Comparison of ENCODE assay signal across 19 cellular contexts in genomic region chr13:114124486-114124885, GRCh38. TPM values are rescaled to one million over a fixed set of nuclear protein-coding genes. Genes with fewer than 3 reads are reported as not detected.
DNase-seq lines count a peak whose midpoint lies in the region; ATAC-seq and TF ChIP-seq lines count a peak whose summit lies in the region.
"Had no signal": no experiment of that assay in that cellular context is flagged by ENCODE, and none has a peak within 500 bp of the region (broad histone marks: within the 10 kb centered on the region; RNA-seq: fewer than 3 reads in every experiment).

No MANE protein-coding gene starts in this region.

- CTCF ChIA-PET in HEK293T (lab: Yijun Ruan, JAX) = no interaction called here

- peak overlapping the region; percentile 78 for H3K27ac Mint-ChIP-seq in activated CD4-positive, alpha-beta T cell treated with anti-CD3 and anti-CD28 coated beads, Interleukin-2, amount 10 ng/mL, durations not matched to agents 24 days and 14 days
- H3K27ac Mint-ChIP-seq in IgD-negative memory B cell = peak overlapping the region; percentile 30 to 48 (median 32)
- peak overlapping the region; percentile 68 for H3K27ac Mint-ChIP-seq in activated naive CD8-positive, alpha-beta T cell treated with anti-CD3 and anti-CD28 coated beads, Interleukin-2, amount 50 U/mL, for 24 hours
- H3K27ac Mint-ChIP-seq in nephron progenitor cell = peak overlapping the region; percentile 71

- H3K9me3 Mint-ChIP-seq in activated CD4-positive, alpha-beta T cell treated with anti-CD3 and anti-CD28 coated beads, Interleukin-2, amount 10 ng/mL, durations not matched to agents 24 days and 14 days = peaks cover 4% of the 10 kb centered on the region
- H3K9me3 Mint-ChIP-seq in IgD-negative memory B cell = no peaks in the 10 kb centered on the region
- peaks cover 4% of the 10 kb centered on the region for H3K9me3 Mint-ChIP-seq in activated naive CD8-positive, alpha-beta T cell treated with anti-CD3 and anti-CD28 coated beads, Interleukin-2, amount 50 U/mL, for 24 hours
- no peaks in the 10 kb centered on the region for H3K9me3 Mint-ChIP-seq in nephron progenitor cell

- no peak for TF ChIP-seq CTCF in nephron progenitor cell (IDR thresholded peaks at IDR 0.05)

- H3K36me3 Mint-ChIP-seq in activated CD4-positive, alpha-beta T cell treated with anti-CD3 and anti-CD28 coated beads, Interleukin-2, amount 10 ng/mL, durations not matched to agents 24 days and 14 days (ENCODE audit: low read depth) = peaks cover 40% of the 10 kb centered on the region
- H3K36me3 Mint-ChIP-seq in IgD-negative memory B cell (peaks cover 5% of the 10 kb centered on the region), nephron progenitor cell (ENCODE audit: low read depth) (no peaks in the 10 kb centered on the region)
- peaks cover 18% of the 10 kb centered on the region for H3K36me3 Mint-ChIP-seq in activated naive CD8-positive, alpha-beta T cell treated with anti-CD3 and anti-CD28 coated beads, Interleukin-2, amount 50 U/mL, for 24 hours (ENCODE audit: low read depth)

- POLR2A ChIA-PET in HEK293T (lab: Yijun Ruan, JAX) = no interaction called here

- H3K4me3 Mint-ChIP-seq in activated CD4-positive, alpha-beta T cell treated with anti-CD3 and anti-CD28 coated beads, Interleukin-2, amount 10 ng/mL, durations not matched to agents 24 days and 14 days = peak overlapping the region; percentile 51
- peak overlapping the region in 3 of 4 donors; percentile 58 to 81 (median 79) for H3K4me3 Mint-ChIP-seq in IgD-negative memory B cell
- H3K4me3 Mint-ChIP-seq in activated naive CD8-positive, alpha-beta T cell treated with anti-CD3 and anti-CD28 coated beads, Interleukin-2, amount 50 U/mL, for 24 hours = peak overlapping the region; percentile 10
- no peak overlapping the region for H3K4me3 Mint-ChIP-seq in nephron progenitor cell

- intact Hi-C loops in activated CD4-positive, alpha-beta T cell treated with anti-CD3 and anti-CD28 coated beads, Interleukin-2, amount 10 ng/mL, durations not matched to agents 24 days and 14 days (cut with micrococcal nuclease) = no loop called here

- no peaks in the 10 kb centered on the region for H3K27me3 Mint-ChIP-seq in activated CD4-positive, alpha-beta T cell treated with anti-CD3 and anti-CD28 coated beads, Interleukin-2, amount 10 ng/mL, durations not matched to agents 24 days and 14 days
- H3K27me3 Mint-ChIP-seq in IgD-negative memory B cell (no peaks in the 10 kb centered on the region), nephron progenitor cell (ENCODE audit: low read depth, poor library complexity) (peaks cover 12% of the 10 kb centered on the region)
- no peaks in the 10 kb centered on the region for H3K27me3 Mint-ChIP-seq in activated naive CD8-positive, alpha-beta T cell treated with anti-CD3 and anti-CD28 coated beads, Interleukin-2, amount 50 U/mL, for 24 hours

- ATAC-seq in activated naive CD8-positive, alpha-beta T cell treated with anti-CD3 and anti-CD28 coated beads, Interleukin-2, amount 50 U/mL, for 24 hours = no peak
- no peak for ATAC-seq in GM21737 (IDR thresholded peaks at IDR 0.05; ENCODE audit: unreplicated experiment)
- ATAC-seq: A549 had no signal

- DNase-seq in activated CD4-positive, alpha-beta T cell treated with anti-CD3 and anti-CD28 coated beads, Interleukin-2, amount 10 ng/mL, durations not matched to agents 24 days and 14 days = no peak
- DNase-seq in activated CD4-positive, alpha-beta T cell treated with anti-CD3 and anti-CD28 coated beads for 48 hours = no peak
- DNase-seq in activated naive CD8-positive, alpha-beta T cell treated with anti-CD3 and anti-CD28 coated beads, Interleukin-2, amount 50 U/mL, for 24 hours = no peak
- DNase-seq in nephron progenitor cell (no peak), kidney glomerular epithelial cell (lab: John Stamatoyannopoulos, UW) (no peak), HEK293T (ENCODE audit: extremely low spot score) (no peak)
- DNase-seq: activated CD4-positive, CD25-positive, alpha-beta regulatory T cell treated with anti-CD3 and anti-CD28 coated beads, Interleukin-2, amount 50 U/mL, for 72 hours; GOT3; NCI-H2081; NCI-H774; RPMI8226; upper lobe of left lung had no signal

- peaks cover 55% of the 10 kb centered on the region for H3K4me1 Mint-ChIP-seq in activated CD4-positive, alpha-beta T cell treated with anti-CD3 and anti-CD28 coated beads, Interleukin-2, amount 10 ng/mL, durations not matched to agents 24 days and 14 days
- H3K4me1 Mint-ChIP-seq in IgD-negative memory B cell = peaks cover 42 to 63% (median 45%) of the 10 kb centered on the region in 3 donors
- H3K4me1 Mint-ChIP-seq in activated naive CD8-positive, alpha-beta T cell treated with anti-CD3 and anti-CD28 coated beads, Interleukin-2, amount 50 U/mL, for 24 hours = peaks cover 83% of the 10 kb centered on the region
- H3K4me1 Mint-ChIP-seq in nephron progenitor cell = peaks cover 81% of the 10 kb centered on the region

TF ChIP-seq in HEK293T, 16 proteins besides CTCF, POLR2A, EP300 and RAD21:
- TF ChIP-seq BHLHE40 (IDR thresholded peaks at IDR 0.05; ENCODE audit: borderline replicate concordance) (no peak), FOXK2 (IDR thresholded peaks at IDR 0.05) (no peak), SP1 (IDR thresholded peaks at IDR 0.05) (no peak), FOXA1 (IDR thresholded peaks at IDR 0.05) (no peak), L3MBTL2 (conservative IDR thresholded peaks at IDR 0.05) (no peak)

RNA-seq across cellular contexts. Expression of gene RASA3, which starts 7.9 kb away (rescaled TPM):
- total RNA-seq in activated CD4-positive, alpha-beta T cell treated with anti-CD3 and anti-CD28 coated beads, Interleukin-2, amount 10 ng/mL, durations not matched to agents 24 days and 14 days = 15.9 TPM in 2 replicates
- 52.8 TPM for polyA plus RNA-seq in IgD-negative memory B cell

RNA-seq across cellular contexts. Expression of gene CFAP97D2, which starts 54.6 kb away (rescaled TPM):
- not detected in 2 replicates for total RNA-seq in activated CD4-positive, alpha-beta T cell treated with anti-CD3 and anti-CD28 coated beads, Interleukin-2, amount 10 ng/mL, durations not matched to agents 24 days and 14 days
- polyA plus RNA-seq in IgD-negative memory B cell = not detected
- total RNA-seq: cardiac muscle cell, G401, mucosa of descending colon, skeletal muscle tissue had no signal
- polyA plus RNA-seq: A549, cardiac muscle cell had no signal
